In the genomic region with DNA sequence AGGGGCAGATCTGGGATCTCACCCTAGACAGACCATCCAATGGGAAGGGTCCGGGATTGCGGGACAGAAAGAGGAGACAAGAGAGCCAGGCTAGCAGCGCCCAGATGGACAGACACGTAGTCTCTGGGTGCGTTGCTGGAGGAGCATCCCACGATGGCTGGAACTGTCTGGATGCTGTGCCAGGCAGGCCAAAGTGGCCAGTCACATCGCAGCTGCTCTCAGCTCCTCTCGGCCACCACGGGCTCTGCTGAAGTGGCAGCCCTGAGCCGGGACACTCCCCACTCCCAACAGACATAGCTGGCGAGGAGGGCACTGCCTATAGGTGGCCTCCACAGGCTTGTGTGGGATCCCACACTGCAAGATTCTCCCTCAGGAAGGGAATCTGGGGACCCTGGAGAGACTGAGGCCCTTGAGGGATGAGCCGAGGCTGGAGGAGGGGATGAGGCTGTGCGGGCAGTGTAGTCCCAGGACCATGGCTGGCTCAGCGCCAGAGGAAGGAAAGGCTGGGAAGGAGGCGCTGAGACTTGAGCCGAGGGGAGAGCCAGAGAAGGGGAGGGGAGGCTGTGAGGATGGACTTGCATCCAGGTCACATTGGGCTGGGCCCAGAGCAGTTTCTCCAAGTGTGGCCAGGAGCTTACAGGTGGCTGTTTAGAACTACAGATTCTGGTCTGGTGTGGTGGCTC, we compare ENCODE assay signal across 17 cellular contexts. TPM values are rescaled to one million over a fixed set of nuclear protein-coding genes. Genes with fewer than 3 reads are reported as not detected.
"Had no signal": no experiment of that assay in that cellular context is flagged by ENCODE, and none has a peak within 500 bp of the region (broad histone marks: within the 10 kb centered on the region; RNA-seq: fewer than 3 reads in every experiment).

No MANE protein-coding gene starts in this region.

- H3K4me3 Mint-ChIP-seq: activated naive CD8-positive, alpha-beta T cell treated with anti-CD3 and anti-CD28 coated beads, Interleukin-2, amount 10 ng/mL, durations not matched to agents 7 days and 5 days; immature natural killer cell; memory B cell; neural crest cell had no signal

- H3K27ac Mint-ChIP-seq: activated naive CD8-positive, alpha-beta T cell treated with anti-CD3 and anti-CD28 coated beads, Interleukin-2, amount 10 ng/mL, durations not matched to agents 7 days and 5 days; immature natural killer cell; memory B cell had no signal

- H2AFZ ChIP-seq: parathyroid adenoma had no signal

- H3K27me3 ChIP-seq: ascending aorta, esophagus muscularis mucosa had no signal

- H3K36me3 ChIP-seq: ascending aorta, esophagus muscularis mucosa had no signal

- FAIRE-seq: endometrium, small intestine, urothelium cell line had no signal

- H3K9me3 ChIP-seq: ascending aorta, esophagus muscularis mucosa had no signal

- H3K27me3 Mint-ChIP-seq: activated naive CD8-positive, alpha-beta T cell treated with anti-CD3 and anti-CD28 coated beads, Interleukin-2, amount 10 ng/mL, durations not matched to agents 7 days and 5 days had no signal

- H3K4me3 ChIP-seq: ascending aorta, esophagus muscularis mucosa had no signal

- ATAC-seq: left lobe of liver had no signal

- H3K27ac ChIP-seq: ascending aorta, esophagus muscularis mucosa, parathyroid adenoma had no signal

- H3K9ac ChIP-seq: parathyroid adenoma had no signal

- H3K79me2 ChIP-seq: parathyroid adenoma had no signal

- H3K4me1 Mint-ChIP-seq: immature natural killer cell had no signal

- H3K4me1 ChIP-seq: ascending aorta, parathyroid adenoma had no signal

- DNase-seq: activated CD4-positive, alpha-beta T cell treated with anti-CD3 and anti-CD28 coated beads, Interleukin-2, amount 50 U/mL, for 1 hour; activated CD4-positive, CD25-positive, alpha-beta regulatory T cell; activated effector memory CD4-positive, alpha-beta T cell treated with anti-CD3 and anti-CD28 coated beads, Interleukin-2, amount 50 U/mL, for 16 hours; activated naive CD8-positive, alpha-beta T cell treated with anti-CD3 and anti-CD28 coated beads, Interleukin-2, amount 10 ng/mL, durations not matched to agents 7 days and 5 days; immature natural killer cell; retina; small intestine had no signal

- H3K9me3 Mint-ChIP-seq: activated naive CD8-positive, alpha-beta T cell treated with anti-CD3 and anti-CD28 coated beads, Interleukin-2, amount 10 ng/mL, durations not matched to agents 7 days and 5 days; immature natural killer cell; memory B cell; neural crest cell had no signal

- H3K36me3 Mint-ChIP-seq: activated naive CD8-positive, alpha-beta T cell treated with anti-CD3 and anti-CD28 coated beads, Interleukin-2, amount 10 ng/mL, durations not matched to agents 7 days and 5 days; immature natural killer cell; memory B cell had no signal

RNA-seq across cellular contexts. Expression of gene RNU6ATAC, which starts 38.8 kb away (rescaled TPM):
- total RNA-seq: ascending aorta, fibroblast of villous mesenchyme had no signal
- polyA plus RNA-seq: immature natural killer cell, small intestine, thymus had no signal
